Comparison of ENCODE assay signal across 19 cellular contexts in genomic region chr13:42218576-42218975, GRCh38.
"Had no signal": no experiment of that assay in that cellular context is flagged by ENCODE, and none has a peak within 500 bp of the region (broad histone marks: within the 10 kb centered on the region; RNA-seq: fewer than 3 reads in every experiment).

No MANE protein-coding gene starts in this region.

- DNase-seq: activated CD4-positive, CD25-positive, alpha-beta regulatory T cell treated with anti-CD3 and anti-CD28 coated beads, Interleukin-2, amount 50 U/mL, for 72 hours; activated CD8-positive, alpha-beta memory T cell treated with anti-CD3 and anti-CD28 coated beads for 24 hours; activated CD8-positive, alpha-beta memory T cell treated with anti-CD3 and anti-CD28 coated beads, Interleukin-2, amount 50 U/mL, for 48 hours; activated effector memory CD4-positive, alpha-beta T cell treated with Interleukin-2 at 50 U/mL for 16 hours; activated naive CD4-positive, alpha-beta T cell treated with anti-CD3 and anti-CD28 coated beads, Interleukin-2, amount 10 ng/mL, durations not matched to agents 7 days and 5 days; activated T-cell treated with anti-CD3 and anti-CD28 coated beads, Interleukin-2, amount 50 U/mL, for 48 hours; foreskin melanocyte; glutamatergic neuron; hippocampal formation; left cardiac atrium; lower lobe of right lung; pancreas; stimulated activated CD4-positive, alpha-beta T cell treated with anti-CD3 and anti-CD28 coated beads, Interleukin-4, amount 100 ng/mL, for 24 hours; testis; upper lobe of left lung had no signal

- ATAC-seq: left cardiac atrium; lower lobe of right lung; natural killer cell treated with Interleukin-12 subunit alpha and Interleukin-12 subunit beta and Interleukin-15 and Interleukin-18, amount 100 ng/mL, for 72 hours; pancreas; sciatic nerve; stimulated activated memory B cell treated with anti-CD40 and anti-IgM and Interleukin-4, amounts not matched to agents 10 μg/mL and 1 μg/mL and 100 μg/mL, for 72 hours had no signal

- H3K4me3 ChIP-seq: cardiac muscle cell, lower lobe of right lung, pancreas, testis, upper lobe of left lung had no signal
